25 cellular contexts compared by ENCODE assay signal in genomic region chr6:111243095-111243494, GRCh38.
"Had no signal": no experiment of that assay in that cellular context is flagged by ENCODE, and none has a peak within 500 bp of the region (broad histone marks: within the 10 kb centered on the region; RNA-seq: fewer than 3 reads in every experiment).

No MANE protein-coding gene starts in this region.

- H3K4me2 ChIP-seq: smooth muscle cell had no signal

- H3K27me3 ChIP-seq: colonic mucosa, esophagus muscularis mucosa, heart right ventricle, left lung, right lobe of liver, transverse colon, vagina had no signal

- H3K27ac ChIP-seq: colonic mucosa, esophagus muscularis mucosa, heart right ventricle, left lung, parathyroid adenoma, right lobe of liver, suprapubic skin, transverse colon, vagina had no signal

- H3K36me3 ChIP-seq: colonic mucosa, esophagus muscularis mucosa, heart right ventricle, left lung, right lobe of liver, suprapubic skin, transverse colon, vagina had no signal

- H3K9me3 ChIP-seq: colonic mucosa, esophagus muscularis mucosa, heart right ventricle, left lung, right lobe of liver, suprapubic skin, transverse colon, vagina had no signal

- H3K4me1 ChIP-seq: colonic mucosa, esophagus muscularis mucosa, left lung, parathyroid adenoma, right lobe of liver, suprapubic skin, transverse colon, vagina had no signal

- DNase-seq: colonic mucosa; effector memory CD4-positive, alpha-beta T cell; foreskin melanocyte; glutamatergic neuron; heart right ventricle; hippocampal formation; left cardiac atrium; left lung; mesendoderm; midbrain; naive B cell; right lobe of liver; stimulated activated CD4-positive, alpha-beta T cell treated with anti-CD3 and anti-CD28 coated beads, Interleukin-12 subunit alpha, Interleukin-12 subunit beta, amount 100 ng/mL, for 4 hours; stimulated activated CD4-positive, alpha-beta T cell treated with anti-CD3 and anti-CD28 coated beads, Interleukin-1b, Interleukin-23, amount 100 ng/mL, for 48 hours; stimulated activated CD4-positive, alpha-beta T cell treated with anti-CD3 and anti-CD28 coated beads, Interleukin-4, amount 100 ng/mL, for 1 hour; stimulated activated CD8-positive, alpha-beta memory T cell treated with anti-CD3 and anti-CD28 coated beads, Interleukin-4, amount 100 ng/mL, for 48 hours; stimulated activated naive CD4-positive, alpha-beta T cell; stimulated activated naive CD8-positive, alpha-beta T cell treated with anti-CD3 and anti-CD28 coated beads, Interleukin-15, amount 100 ng/mL, for 72 hours; transverse colon had no signal

- H3K4me3 ChIP-seq: colonic mucosa, esophagus muscularis mucosa, heart right ventricle, left lung, right lobe of liver, smooth muscle cell, suprapubic skin, transverse colon, vagina had no signal

- H3K9ac ChIP-seq: parathyroid adenoma had no signal

- ATAC-seq: heart right ventricle; left cardiac atrium; natural killer cell treated with Interleukin-12 subunit alpha and Interleukin-12 subunit beta and Interleukin-15 and Interleukin-18, amount 100 ng/mL, for 72 hours; right lobe of liver; stimulated activated naive CD8-positive, alpha-beta T cell treated with anti-CD3 and anti-CD28 coated beads, Interleukin-15, amount 100 ng/mL, for 72 hours had no signal

- H2AFZ ChIP-seq: parathyroid adenoma had no signal

- H3K79me2 ChIP-seq: parathyroid adenoma had no signal
